ENCODE assay signal across 20 cellular contexts in the genomic region with DNA sequence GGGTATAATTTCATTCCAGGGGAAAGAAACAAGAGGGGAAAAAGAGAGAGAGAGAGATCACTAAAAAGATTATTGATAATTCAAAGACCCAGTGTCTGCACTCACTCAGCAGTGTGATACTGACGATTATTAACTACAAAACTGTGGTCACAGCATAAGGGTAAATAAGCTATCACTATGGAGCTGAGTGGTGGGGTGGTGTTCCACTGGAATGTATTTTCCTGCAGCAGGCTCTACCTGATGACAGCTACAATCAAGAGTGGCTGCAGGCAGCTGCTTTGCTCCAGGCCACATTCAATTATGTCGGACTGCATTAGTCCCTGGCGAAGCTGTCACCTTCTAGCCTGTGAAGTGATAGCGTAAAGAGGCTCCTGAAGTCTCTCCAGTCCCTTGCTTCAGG.
"Had no signal": no experiment of that assay in that cellular context is flagged by ENCODE, and none has a peak within 500 bp of the region (broad histone marks: within the 10 kb centered on the region; RNA-seq: fewer than 3 reads in every experiment).

No MANE protein-coding gene starts in this region.

- H3K4me3 ChIP-seq: gastroesophageal sphincter, hepatocyte, lower lobe of right lung, tibial nerve had no signal

- H3K4me1 ChIP-seq: gastroesophageal sphincter, lower lobe of right lung, tibial nerve had no signal

- H3K4me3 Mint-ChIP-seq: activated CD4-positive, alpha-beta memory T cell treated with anti-CD3 and anti-CD28 coated beads, Interleukin-2, amount 10 ng/mL, durations not matched to agents 7 days and 5 days; activated CD4-positive, alpha-beta T cell treated with anti-CD3 and anti-CD28 coated beads for 36 hours; activated naive CD8-positive, alpha-beta T cell; brain; central memory CD8-positive, alpha-beta T cell; naive B cell; stimulated activated memory B cell treated with anti-CD40 and anti-IgM and Interleukin-4, amounts not matched to agents 10 μg/mL and 1 μg/mL and 100 μg/mL, for 72 hours had no signal

- H3K27ac Mint-ChIP-seq: activated CD4-positive, alpha-beta memory T cell treated with anti-CD3 and anti-CD28 coated beads, Interleukin-2, amount 10 ng/mL, durations not matched to agents 7 days and 5 days; activated CD4-positive, alpha-beta T cell treated with anti-CD3 and anti-CD28 coated beads for 36 hours; activated naive CD8-positive, alpha-beta T cell; naive B cell; stimulated activated memory B cell treated with anti-CD40 and anti-IgM and Interleukin-4, amounts not matched to agents 10 μg/mL and 1 μg/mL and 100 μg/mL, for 72 hours had no signal

- H3K36me3 ChIP-seq: gastroesophageal sphincter, lower lobe of right lung, neutrophil, tibial nerve had no signal

- FAIRE-seq: small intestine had no signal

- H3K9me3 ChIP-seq: gastroesophageal sphincter, lower lobe of right lung, neutrophil, tibial nerve had no signal

- H3K9me3 Mint-ChIP-seq: activated CD4-positive, alpha-beta memory T cell treated with anti-CD3 and anti-CD28 coated beads, Interleukin-2, amount 10 ng/mL, durations not matched to agents 7 days and 5 days; brain; central memory CD8-positive, alpha-beta T cell; naive B cell; stimulated activated memory B cell treated with anti-CD40 and anti-IgM and Interleukin-4, amounts not matched to agents 10 μg/mL and 1 μg/mL and 100 μg/mL, for 72 hours had no signal

- H3K36me3 Mint-ChIP-seq: activated naive CD8-positive, alpha-beta T cell; brain; naive B cell; stimulated activated memory B cell treated with anti-CD40 and anti-IgM and Interleukin-4, amounts not matched to agents 10 μg/mL and 1 μg/mL and 100 μg/mL, for 72 hours had no signal

- H3K27me3 ChIP-seq: gastroesophageal sphincter, hepatocyte, neutrophil, tibial nerve had no signal

- DNase-seq: activated CD4-positive, alpha-beta memory T cell treated with anti-CD3 and anti-CD28 coated beads, Interleukin-2, amount 10 ng/mL, durations not matched to agents 7 days and 5 days; activated CD4-positive, alpha-beta T cell treated with anti-CD3 and anti-CD28 coated beads for 36 hours; activated gamma-delta T cell; activated T-cell treated with anti-CD3 and anti-CD28 coated beads, Interleukin-2, amount 50 U/mL, for 48 hours; amygdala; cortex of kidney; effector memory CD4-positive, alpha-beta T cell; lower lobe of right lung; naive B cell; posterior cingulate gyrus; small intestine; T1000 had no signal

- H3K27me3 Mint-ChIP-seq: activated CD4-positive, alpha-beta memory T cell treated with anti-CD3 and anti-CD28 coated beads, Interleukin-2, amount 10 ng/mL, durations not matched to agents 7 days and 5 days; activated CD4-positive, alpha-beta T cell treated with anti-CD3 and anti-CD28 coated beads for 36 hours; activated naive CD8-positive, alpha-beta T cell; brain; central memory CD8-positive, alpha-beta T cell; naive B cell; stimulated activated memory B cell treated with anti-CD40 and anti-IgM and Interleukin-4, amounts not matched to agents 10 μg/mL and 1 μg/mL and 100 μg/mL, for 72 hours had no signal

- H3K27ac ChIP-seq: gastroesophageal sphincter, hepatocyte, lower lobe of right lung, neutrophil, tibial nerve had no signal

- H3K4me1 Mint-ChIP-seq: activated CD4-positive, alpha-beta memory T cell treated with anti-CD3 and anti-CD28 coated beads, Interleukin-2, amount 10 ng/mL, durations not matched to agents 7 days and 5 days; activated CD4-positive, alpha-beta T cell treated with anti-CD3 and anti-CD28 coated beads for 36 hours; central memory CD8-positive, alpha-beta T cell; naive B cell; stimulated activated memory B cell treated with anti-CD40 and anti-IgM and Interleukin-4, amounts not matched to agents 10 μg/mL and 1 μg/mL and 100 μg/mL, for 72 hours had no signal
